In genomic region chr4:153467154-153467896, GRCh38 we compare ENCODE assay signal across 1 cellular context.
TF ChIP-seq lines count a peak whose summit lies in the region.

No MANE protein-coding gene starts in this region.

TF ChIP-seq in K562, 482 proteins besides CTCF, POLR2A, EP300 and RAD21 (continued from another document and continues in another):
- TF ChIP-seq TOE1 (IDR thresholded peaks at IDR 0.05; ENCODE audit: borderline replicate concordance) (peak; percentile 44; the same call in 1 of the 2 replicates), TOE1 (CRISPR knock-in tag; IDR thresholded peaks at IDR 0.05; ENCODE audit: borderline replicate concordance, low read depth) (no peak), SIRT6 (IDR thresholded peaks at IDR 0.05; ENCODE audit: low read depth, low read length) (no peak), U2AF1 (optimal IDR thresholded peaks at IDR 0.05; ENCODE audit: low read depth, low read length) (no peak), RBBP5 (IDR thresholded peaks at IDR 0.05; ENCODE audit: borderline replicate concordance, insufficient read depth, low read length, poor library complexity, severe bottlenecking) (peak; percentile 64), MEF2A (IDR thresholded peaks at IDR 0.05; ENCODE audit: control insufficient read depth, low read depth, low read length) (no peak), HDAC2 (IDR thresholded peaks at IDR 0.05) (0 out of 2 replicates have a peak, but pooled peaks have one; percentile 16), MIER1 (IDR thresholded peaks at IDR 0.05; ENCODE audit: low read depth) (no peak), TAL1 (IDR thresholded peaks at IDR 0.05) (no peak), BRD4 (IDR thresholded peaks at IDR 0.05) (no peak), E4F1 (CRISPR knock-in tag; IDR thresholded peaks at IDR 0.05; ENCODE audit: borderline replicate concordance) (no peak), SRSF9 (IDR thresholded peaks at IDR 0.05; ENCODE audit: borderline replicate concordance, low read depth, low read length) (no peak), ZNF197 (CRISPR knock-in tag; IDR thresholded peaks at IDR 0.05; ENCODE audit: low read depth) (no peak), FOSL1 (tag; conservative IDR thresholded peaks at IDR 0.05) (no peak), CUX1 (CRISPR knock-in tag; IDR thresholded peaks at IDR 0.05) (no peak), TBL1XR1 (IDR thresholded peaks at IDR 0.05; ENCODE audit: low read length in 2 of 2) (no peak), PURB (CRISPR knock-in tag; IDR thresholded peaks at IDR 0.05; ENCODE audit: low read depth) (no peak), HEY1 (CRISPR knock-in tag; IDR thresholded peaks at IDR 0.05; ENCODE audit: borderline replicate concordance) (no peak), CHAMP1 (IDR thresholded peaks at IDR 0.05) (no peak), BACH1 (tag; IDR thresholded peaks at IDR 0.05) (no peak), ETS2 (tag; IDR thresholded peaks at IDR 0.05; ENCODE audit: borderline replicate concordance, poor library complexity, severe bottlenecking) (no peak), MITF (IDR thresholded peaks at IDR 0.05) (0 out of 2 replicates have a peak, but pooled peaks have one; percentile 7), MYC (IDR thresholded peaks at IDR 0.05; ENCODE audit: low read depth, low read length) (0 out of 2 replicates have a peak, but pooled peaks have one; percentile 13), MYC (CRISPR knock-in tag; IDR thresholded peaks at IDR 0.05; ENCODE audit: borderline replicate concordance, low read depth) (no peak), ADNP (tag; IDR thresholded peaks at IDR 0.05) (no peak), SREBF2 (CRISPR knock-in tag; IDR thresholded peaks at IDR 0.05) (no peak), CEBPB (tag; IDR thresholded peaks at IDR 0.05) (no peak), NKRF (IDR thresholded peaks at IDR 0.05; ENCODE audit: borderline replicate concordance) (peak; percentile 53; the same call in 1 of the 2 replicates), THRAP3 (IDR thresholded peaks at IDR 0.05; ENCODE audit: borderline replicate concordance) (no peak), HLTF (IDR thresholded peaks at IDR 0.05) (no peak), ILK (tag; IDR thresholded peaks at IDR 0.05; ENCODE audit: borderline replicate concordance, low read depth) (no peak), UBTF (IDR thresholded peaks at IDR 0.05; ENCODE audit: borderline replicate concordance in 1 of 2, low read depth in 2 of 2, low read length in 2 of 2) (no peak), ZFP30 (CRISPR knock-in tag; IDR thresholded peaks at IDR 0.05; ENCODE audit: borderline replicate concordance) (no peak), ZNF311 (CRISPR knock-in tag; IDR thresholded peaks at IDR 0.05) (no peak)
- TF ChIP-seq, protein P1, sequence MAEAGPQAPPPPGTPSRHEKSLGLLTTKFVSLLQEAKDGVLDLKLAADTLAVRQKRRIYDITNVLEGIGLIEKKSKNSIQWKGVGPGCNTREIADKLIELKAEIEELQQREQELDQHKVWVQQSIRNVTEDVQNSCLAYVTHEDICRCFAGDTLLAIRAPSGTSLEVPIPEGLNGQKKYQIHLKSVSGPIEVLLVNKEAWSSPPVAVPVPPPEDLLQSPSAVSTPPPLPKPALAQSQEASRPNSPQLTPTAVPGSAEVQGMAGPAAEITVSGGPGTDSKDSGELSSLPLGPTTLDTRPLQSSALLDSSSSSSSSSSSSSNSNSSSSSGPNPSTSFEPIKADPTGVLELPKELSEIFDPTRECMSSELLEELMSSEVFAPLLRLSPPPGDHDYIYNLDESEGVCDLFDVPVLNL (CRISPR knock-in tag; IDR thresholded peaks at IDR 0.05; ENCODE audit: low read depth): no peak
- TF ChIP-seq, protein P2, sequence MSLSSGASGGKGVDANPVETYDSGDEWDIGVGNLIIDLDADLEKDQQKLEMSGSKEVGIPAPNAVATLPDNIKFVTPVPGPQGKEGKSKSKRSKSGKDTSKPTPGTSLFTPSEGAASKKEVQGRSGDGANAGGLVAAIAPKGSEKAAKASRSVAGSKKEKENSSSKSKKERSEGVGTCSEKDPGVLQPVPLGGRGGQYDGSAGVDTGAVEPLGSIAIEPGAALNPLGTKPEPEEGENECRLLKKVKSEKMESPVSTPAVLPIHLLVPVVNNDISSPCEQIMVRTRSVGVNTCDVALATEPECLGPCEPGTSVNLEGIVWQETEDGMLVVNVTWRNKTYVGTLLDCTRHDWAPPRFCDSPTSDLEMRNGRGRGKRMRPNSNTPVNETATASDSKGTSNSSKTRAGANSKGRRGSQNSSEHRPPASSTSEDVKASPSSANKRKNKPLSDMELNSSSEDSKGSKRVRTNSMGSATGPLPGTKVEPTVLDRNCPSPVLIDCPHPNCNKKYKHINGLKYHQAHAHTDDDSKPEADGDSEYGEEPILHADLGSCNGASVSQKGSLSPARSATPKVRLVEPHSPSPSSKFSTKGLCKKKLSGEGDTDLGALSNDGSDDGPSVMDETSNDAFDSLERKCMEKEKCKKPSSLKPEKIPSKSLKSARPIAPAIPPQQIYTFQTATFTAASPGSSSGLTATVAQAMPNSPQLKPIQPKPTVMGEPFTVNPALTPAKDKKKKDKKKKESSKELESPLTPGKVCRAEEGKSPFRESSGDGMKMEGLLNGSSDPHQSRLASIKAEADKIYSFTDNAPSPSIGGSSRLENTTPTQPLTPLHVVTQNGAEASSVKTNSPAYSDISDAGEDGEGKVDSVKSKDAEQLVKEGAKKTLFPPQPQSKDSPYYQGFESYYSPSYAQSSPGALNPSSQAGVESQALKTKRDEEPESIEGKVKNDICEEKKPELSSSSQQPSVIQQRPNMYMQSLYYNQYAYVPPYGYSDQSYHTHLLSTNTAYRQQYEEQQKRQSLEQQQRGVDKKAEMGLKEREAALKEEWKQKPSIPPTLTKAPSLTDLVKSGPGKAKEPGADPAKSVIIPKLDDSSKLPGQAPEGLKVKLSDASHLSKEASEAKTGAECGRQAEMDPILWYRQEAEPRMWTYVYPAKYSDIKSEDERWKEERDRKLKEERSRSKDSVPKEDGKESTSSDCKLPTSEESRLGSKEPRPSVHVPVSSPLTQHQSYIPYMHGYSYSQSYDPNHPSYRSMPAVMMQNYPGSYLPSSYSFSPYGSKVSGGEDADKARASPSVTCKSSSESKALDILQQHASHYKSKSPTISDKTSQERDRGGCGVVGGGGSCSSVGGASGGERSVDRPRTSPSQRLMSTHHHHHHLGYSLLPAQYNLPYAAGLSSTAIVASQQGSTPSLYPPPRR (CRISPR knock-in tag; IDR thresholded peaks at IDR 0.05; ENCODE audit: borderline replicate concordance): no peak
